12 cellular contexts compared by ENCODE assay signal in genomic region chr10:22906767-22907166, GRCh38. TPM values are rescaled to one million over a fixed set of nuclear protein-coding genes. Genes with fewer than 3 reads are reported as not detected.
"Had no signal": no experiment of that assay in that cellular context is flagged by ENCODE, and none has a peak within 500 bp of the region (broad histone marks: within the 10 kb centered on the region; RNA-seq: fewer than 3 reads in every experiment).

No MANE protein-coding gene starts in this region.

- H3K27ac ChIP-seq: GM23248, HL-60, KMS-11 had no signal

- H3K9me3 ChIP-seq: HAP-1 had no signal

- DNase-seq: GM23248, GOT3, H7, HFFc6, IMR-90, KBM-7 had no signal

- H3K4me3 ChIP-seq: GM23248, HAP-1 had no signal

- H3K4me3 Mint-ChIP-seq: HFFc6 had no signal

- H3K36me3 ChIP-seq: HAP-1 had no signal

- H3K27ac Mint-ChIP-seq: HFFc6 had no signal

- H3K4me2 ChIP-seq: KMS-11 had no signal

- H2AFZ ChIP-seq: GM23248 had no signal

- ATAC-seq: HCT116 had no signal

- H3K9ac ChIP-seq: GM23248, KMS-11 had no signal

RNA-seq across cellular contexts. Expression of gene ARMC3, which starts 21.1 kb away (rescaled TPM):
- total RNA-seq: GM23248, H4, HFFc6, HT1080, IMR-90 had no signal
- polyA plus RNA-seq: GM23248, IMR-90 had no signal
